8 cellular contexts compared by ENCODE assay signal in genomic region chr19:36054733-36055686, GRCh38. TPM values are rescaled to one million over a fixed set of nuclear protein-coding genes. Genes with fewer than 3 reads are reported as not detected.
DNase-seq lines count a peak whose midpoint lies in the region; ATAC-seq and TF ChIP-seq lines count a peak whose summit lies in the region.

WDR62 (plus strand) TSS chr19:36054897; CDS start chr19:36054972, 75 bp downstream.

- no peak for TF ChIP-seq CTCF in OCI-LY1 (IDR thresholded peaks at IDR 0.05; ENCODE audit: low read length)

- peak; percentile 61 for ATAC-seq in GM21526 (IDR thresholded peaks at IDR 0.05; ENCODE audit: low FRiP score, unreplicated experiment)

- H3K4me1 ChIP-seq in OCI-LY1 (ENCODE audit: insufficient read depth, low read length, severe bottlenecking), result peaks cover 35% of the 10 kb centered on the region
- H3K4me1 ChIP-seq in mucosa of rectum (ENCODE audit: control insufficient read depth in 2 of 2, insufficient read depth in 2 of 2, low read length in 2 of 2), result peaks cover 6 to 12% of the 10 kb centered on the region in 2 donors

- peak within 1 kb of the TSS; percentile 100 for H3K4me2 ChIP-seq in OCI-LY1 (ENCODE audit: low read length)

- peaks cover 4% of the 10 kb centered on the region; the same call in 1 of the 2 replicates for H3F3A ChIP-seq in OCI-LY1 (ENCODE audit: insufficient read depth, low read length)

- H4K20me1 ChIP-seq in OCI-LY1 (ENCODE audit: insufficient read depth, low read length), result no peaks in the 10 kb centered on the region

- H3K27me3 ChIP-seq in OCI-LY1 (ENCODE audit: insufficient read depth, low read length) (no peaks in the 10 kb centered on the region), mucosa of rectum (ENCODE audit: control insufficient read depth in 2 of 2, insufficient read depth in 2 of 2, low read length in 2 of 2) (no peaks in the 10 kb centered on the region)

- H3K36me3 ChIP-seq in OCI-LY1 (ENCODE audit: insufficient read depth, low read length) (peaks cover 34% of the 10 kb centered on the region), mucosa of rectum (ENCODE audit: control insufficient read depth in 2 of 2, insufficient read depth in 2 of 2, low read length in 2 of 2) (no peaks in the 10 kb centered on the region)

- H3K27ac ChIP-seq in OCI-LY1 (ENCODE audit: low read depth, low read length, poor library complexity, severe bottlenecking) (peak within 1 kb of the TSS; percentile 94), mucosa of rectum (ENCODE audit: low read depth in 2 of 2, low read length in 2 of 2) (peak within 1 kb of the TSS; percentile 97 to 98)

- H3K4me3 ChIP-seq in OCI-LY1 (ENCODE audit: low read depth, low read length, poor library complexity, severe bottlenecking), result peak within 1 kb of the TSS; percentile 98
- H3K4me3 ChIP-seq in mucosa of rectum (ENCODE audit: low read length in 2 of 2), result peak within 1 kb of the TSS; percentile 84

- H3K9me3 ChIP-seq in OCI-LY1 (ENCODE audit: low read length) (no peaks in the 10 kb centered on the region), mucosa of rectum (ENCODE audit: control insufficient read depth in 2 of 2, low read length in 2 of 2) (no peaks in the 10 kb centered on the region)

- DNase-seq in D341Med (ENCODE audit: low spot score) (peak; percentile 96), HuH-7 (ENCODE audit: low spot score) (peak; percentile 99)
- peak; percentile 85 for DNase-seq in activated CD8-positive, alpha-beta memory T cell treated with anti-CD3 and anti-CD28 coated beads, Interleukin-2, amount 50 U/mL, for 24 hours (ENCODE audit: extremely low read depth)
- DNase-seq in stimulated activated CD8-positive, alpha-beta memory T cell treated with anti-CD3 and anti-CD28 coated beads, Interleukin-7, amount 100 ng/mL, for 1 hour (ENCODE audit: low read depth in 2 of 2), result peak; percentile 89 to 90

- H3K9ac ChIP-seq in OCI-LY1 (ENCODE audit: low read length) (peak within 1 kb of the TSS; percentile 91), mucosa of rectum (ENCODE audit: low read depth in 1 of 2, low read length in 2 of 2) (peak within 1 kb of the TSS; percentile 80 to 82)

- peaks cover 28% of the 10 kb centered on the region for H3K79me2 ChIP-seq in OCI-LY1 (ENCODE audit: insufficient read depth, low read length)

- no peaks in the 10 kb centered on the region for H3K9me2 ChIP-seq in OCI-LY1 (ENCODE audit: low read depth, low read length)

- in situ Hi-C loops in endometrial microvascular endothelial cells (cut with HindIII; ENCODE audit: inconsistent ontology term, low pct_unique_long_range_greater_than_20kb, low sequenced_read_pairs), result no loop called here

- H2AFZ ChIP-seq in OCI-LY1 (ENCODE audit: low read length), result peak within 1 kb of the TSS; percentile 60; the same call in 1 of the 2 replicates

RNA-seq across cellular contexts. Expression of gene WDR62, which starts in this region (rescaled TPM):
- 11.5 TPM for total RNA-seq in endometrial microvascular endothelial cells (ENCODE audit: inconsistent ontology term)

Comparison
In these comparisons a context has a peak if more than half of its experiments do, and no peak if none do; other contexts are left out.
1. Peak in every context shown above with its lines: DNase-seq, ATAC-seq, H3K4me3 ChIP-seq and H3K27ac ChIP-seq.